ENCODE assay signal across 10 cellular contexts in the genomic region with DNA sequence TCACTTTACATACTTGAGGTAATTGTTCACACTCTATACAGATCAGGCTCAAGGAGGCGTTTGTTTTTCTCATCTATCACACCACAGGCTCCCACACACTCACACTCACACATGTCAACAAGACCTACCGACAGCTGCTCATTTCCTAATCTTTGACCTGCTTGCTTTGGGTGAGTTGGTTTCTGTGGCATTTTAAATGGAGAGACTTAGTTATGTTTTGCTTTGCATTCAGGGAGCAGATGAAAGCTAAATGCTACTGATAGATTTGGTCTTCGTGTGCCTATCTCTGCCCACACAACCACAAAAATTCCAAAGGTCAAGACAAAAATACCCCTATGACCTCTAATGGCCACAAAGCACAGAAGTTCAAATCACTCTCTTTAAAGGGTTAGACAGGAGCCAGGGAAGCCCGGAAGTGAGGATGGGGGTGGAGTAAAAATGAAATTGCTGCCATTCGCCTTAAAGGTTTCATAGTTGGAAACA.
A peak's percentile ranks its signal among the peaks of the same experiment; 100 is the strongest.
DNase-seq lines count a peak whose midpoint lies in the region; ATAC-seq, FAIRE-seq and TF ChIP-seq lines count a peak whose summit lies in the region.
"Had no signal": no experiment of that assay in that cellular context is flagged by ENCODE, and none has a peak within 500 bp of the region (broad histone marks: within the 10 kb centered on the region; RNA-seq: fewer than 3 reads in every experiment).

No MANE protein-coding gene starts in this region.

- peaks cover 19% of the 10 kb centered on the region for H3K4me1 Mint-ChIP-seq in astrocyte (ENCODE audit: low read depth, unreplicated experiment)

- TF ChIP-seq CTCF in GM13977 (IDR thresholded peaks at IDR 0.05; ENCODE audit: extremely low read depth, insufficient read depth, missing control alignments) (no peak), astrocyte (IDR thresholded peaks at IDR 0.05; ENCODE audit: insufficient read depth, low read depth, low read length) (no peak)

- FAIRE-seq in astrocyte (lab: Jason Lieb, UNC) (no peak), frontal cortex (lab: Jason Lieb, UNC) (no peak)

- no peak overlapping the region for H3K4me3 Mint-ChIP-seq in astrocyte (ENCODE audit: unreplicated experiment)
- H3K4me3 Mint-ChIP-seq: activated naive CD4-positive, alpha-beta T cell treated with anti-CD3 and anti-CD28 coated beads, Interleukin-2, amount 50 U/mL, for 24 hours had no signal

- H3K27me3 ChIP-seq in astrocyte (ENCODE audit: insufficient read depth, low read length) = no peaks in the 10 kb centered on the region

- H3K36me3 Mint-ChIP-seq in astrocyte (ENCODE audit: low read depth, unreplicated experiment) = no peaks in the 10 kb centered on the region
- H3K36me3 Mint-ChIP-seq: activated naive CD4-positive, alpha-beta T cell treated with anti-CD3 and anti-CD28 coated beads, Interleukin-2, amount 50 U/mL, for 24 hours had no signal

- H3K27ac ChIP-seq in astrocyte (ENCODE audit: low read depth, low read length) (no peak overlapping the region), caudate nucleus (ENCODE audit: low read depth, low read length) (no peak overlapping the region)
- H3K27ac ChIP-seq: heart left ventricle had no signal

- H3K27ac Mint-ChIP-seq in astrocyte (ENCODE audit: unreplicated experiment) = no peak overlapping the region
- H3K27ac Mint-ChIP-seq: activated naive CD4-positive, alpha-beta T cell treated with anti-CD3 and anti-CD28 coated beads, Interleukin-2, amount 50 U/mL, for 24 hours had no signal

- H2AFZ ChIP-seq in astrocyte (ENCODE audit: low read depth, low read length) = no peak overlapping the region

- H3K79me2 ChIP-seq in astrocyte (ENCODE audit: insufficient read depth, low read length) = no peaks in the 10 kb centered on the region

- H4K20me1 ChIP-seq in astrocyte (ENCODE audit: insufficient read depth, low read length) = no peaks in the 10 kb centered on the region

- no peaks in the 10 kb centered on the region for H3K9me3 ChIP-seq in astrocyte (ENCODE audit: insufficient read depth, low read depth, low read length)
- H3K9me3 ChIP-seq: heart left ventricle had no signal

- ATAC-seq in GM19463 (IDR thresholded peaks at IDR 0.05; ENCODE audit: unreplicated experiment) (peak; percentile 72), HG03196 (IDR thresholded peaks at IDR 0.05; ENCODE audit: unreplicated experiment) (peak; percentile 74)
- ATAC-seq: heart left ventricle had no signal

- H3K27me3 Mint-ChIP-seq in astrocyte (ENCODE audit: low read depth, unreplicated experiment) = peaks cover 58% of the 10 kb centered on the region
- H3K27me3 Mint-ChIP-seq: activated naive CD4-positive, alpha-beta T cell treated with anti-CD3 and anti-CD28 coated beads, Interleukin-2, amount 50 U/mL, for 24 hours had no signal

- H3K4me3 ChIP-seq in astrocyte (ENCODE audit: insufficient read depth, low read depth, low read length) = no peak overlapping the region
- H3K4me3 ChIP-seq: heart left ventricle had no signal

- no peaks in the 10 kb centered on the region for H3K36me3 ChIP-seq in astrocyte (ENCODE audit: insufficient read depth, low read length)
- H3K36me3 ChIP-seq: heart left ventricle had no signal

- H3K9ac ChIP-seq in astrocyte (ENCODE audit: low read length) = no peak overlapping the region

- H3K9me3 Mint-ChIP-seq in astrocyte (ENCODE audit: unreplicated experiment) = peaks cover 3% of the 10 kb centered on the region
- H3K9me3 Mint-ChIP-seq: activated naive CD4-positive, alpha-beta T cell treated with anti-CD3 and anti-CD28 coated beads, Interleukin-2, amount 50 U/mL, for 24 hours had no signal

- DNase-seq in GM13977 (ENCODE audit: low spot score) = peak; percentile 58
- DNase-seq in astrocyte (ENCODE audit: low read depth) = peak; percentile 22
- DNase-seq in caudate nucleus (lab: John Stamatoyannopoulos, UW) = no peak
- no peak for DNase-seq in frontal cortex (ENCODE audit: low spot score in 2 of 2)
- DNase-seq in dermis blood vessel endothelial cell = no peak
- DNase-seq in DMS 273 treated with DMSO at 0.1 percent for 48 hours (lab: John Stamatoyannopoulos, UW) = no peak
- DNase-seq: heart left ventricle had no signal

- H3K4me1 ChIP-seq in astrocyte (ENCODE audit: insufficient read depth, low read length) = no peaks in the 10 kb centered on the region
- H3K4me1 ChIP-seq: heart left ventricle had no signal

- in situ Hi-C loops in GM13977 (cut with MboI; ENCODE audit: low pct_unique_long_range_greater_than_20kb, low sequenced_read_pairs, unreplicated experiment) = no loop called here

- no peak overlapping the region for H3K4me2 ChIP-seq in astrocyte (ENCODE audit: low read length)

Comparison
In these comparisons a context has a peak if more than half of its experiments do, and no peak if none do; other contexts are left out.
1. DNase-seq: peak in GM13977 (single experiment) and astrocyte (single experiment); none in caudate nucleus (0 of 61), frontal cortex (0 of 2), dermis blood vessel endothelial cell (single experiment) and DMS 273 treated with DMSO at 0.1 percent for 48 hours (single experiment).